ENCODE assay signal across 4 cellular contexts in the genomic region with DNA sequence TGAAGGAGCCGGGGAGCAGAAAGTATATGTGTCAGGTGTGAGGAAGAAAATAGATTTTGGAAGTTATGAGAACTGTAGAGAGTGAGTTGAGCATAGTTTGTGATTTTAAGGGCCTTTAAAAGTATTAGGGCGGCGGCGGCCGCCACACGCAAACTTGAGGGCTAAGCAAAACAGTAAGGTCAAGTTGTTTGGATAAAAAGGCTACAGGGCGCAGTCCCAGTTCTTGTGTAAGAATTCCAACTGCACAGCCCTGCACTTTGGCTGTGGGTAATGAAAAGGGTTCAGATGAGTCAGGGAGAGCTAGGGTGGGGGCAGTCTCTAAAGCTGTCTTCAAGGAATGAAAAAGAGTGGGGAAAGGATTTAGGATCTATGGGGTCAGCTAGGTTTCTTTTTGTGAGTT. TPM values are rescaled to one million over a fixed set of nuclear protein-coding genes. Genes with fewer than 3 reads are reported as not detected.
"Had no signal": no experiment of that assay in that cellular context is flagged by ENCODE, and none has a peak within 500 bp of the region (broad histone marks: within the 10 kb centered on the region; RNA-seq: fewer than 3 reads in every experiment).

No MANE protein-coding gene starts in this region.

RNA-seq across cellular contexts. Expression of a gene that starts 16.4 kb away (rescaled TPM):
- total RNA-seq: HepG2, HFFc6, HT1080 had no signal
- polyA plus RNA-seq: HepG2, IgD-negative memory B cell had no signal
